Comparison of ENCODE assay signal across 1 cellular context in the genomic region with DNA sequence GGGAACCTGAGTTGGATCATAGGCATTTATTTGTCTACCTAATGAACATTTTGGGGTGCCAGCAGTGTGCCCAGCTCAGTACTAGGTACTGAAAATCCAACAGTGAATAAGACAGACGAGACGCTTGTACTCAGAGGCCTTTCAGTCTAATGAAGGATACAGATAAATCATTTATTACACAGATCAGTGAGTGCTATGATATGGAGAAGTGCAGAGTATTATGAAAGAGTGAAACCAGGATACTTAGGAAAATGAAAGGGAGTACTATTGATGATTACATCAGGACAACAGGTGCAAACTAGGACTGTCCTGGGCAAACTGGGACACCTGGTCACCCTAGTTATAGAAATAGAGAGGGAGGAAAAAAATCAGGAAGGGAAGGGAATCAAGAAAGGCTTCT.
TF ChIP-seq lines count a peak whose summit lies in the region.

No MANE protein-coding gene starts in this region.

TF ChIP-seq in GM23338, 12 proteins besides CTCF, POLR2A, EP300 and RAD21 (continued from another document):
- TF ChIP-seq, protein P1, sequence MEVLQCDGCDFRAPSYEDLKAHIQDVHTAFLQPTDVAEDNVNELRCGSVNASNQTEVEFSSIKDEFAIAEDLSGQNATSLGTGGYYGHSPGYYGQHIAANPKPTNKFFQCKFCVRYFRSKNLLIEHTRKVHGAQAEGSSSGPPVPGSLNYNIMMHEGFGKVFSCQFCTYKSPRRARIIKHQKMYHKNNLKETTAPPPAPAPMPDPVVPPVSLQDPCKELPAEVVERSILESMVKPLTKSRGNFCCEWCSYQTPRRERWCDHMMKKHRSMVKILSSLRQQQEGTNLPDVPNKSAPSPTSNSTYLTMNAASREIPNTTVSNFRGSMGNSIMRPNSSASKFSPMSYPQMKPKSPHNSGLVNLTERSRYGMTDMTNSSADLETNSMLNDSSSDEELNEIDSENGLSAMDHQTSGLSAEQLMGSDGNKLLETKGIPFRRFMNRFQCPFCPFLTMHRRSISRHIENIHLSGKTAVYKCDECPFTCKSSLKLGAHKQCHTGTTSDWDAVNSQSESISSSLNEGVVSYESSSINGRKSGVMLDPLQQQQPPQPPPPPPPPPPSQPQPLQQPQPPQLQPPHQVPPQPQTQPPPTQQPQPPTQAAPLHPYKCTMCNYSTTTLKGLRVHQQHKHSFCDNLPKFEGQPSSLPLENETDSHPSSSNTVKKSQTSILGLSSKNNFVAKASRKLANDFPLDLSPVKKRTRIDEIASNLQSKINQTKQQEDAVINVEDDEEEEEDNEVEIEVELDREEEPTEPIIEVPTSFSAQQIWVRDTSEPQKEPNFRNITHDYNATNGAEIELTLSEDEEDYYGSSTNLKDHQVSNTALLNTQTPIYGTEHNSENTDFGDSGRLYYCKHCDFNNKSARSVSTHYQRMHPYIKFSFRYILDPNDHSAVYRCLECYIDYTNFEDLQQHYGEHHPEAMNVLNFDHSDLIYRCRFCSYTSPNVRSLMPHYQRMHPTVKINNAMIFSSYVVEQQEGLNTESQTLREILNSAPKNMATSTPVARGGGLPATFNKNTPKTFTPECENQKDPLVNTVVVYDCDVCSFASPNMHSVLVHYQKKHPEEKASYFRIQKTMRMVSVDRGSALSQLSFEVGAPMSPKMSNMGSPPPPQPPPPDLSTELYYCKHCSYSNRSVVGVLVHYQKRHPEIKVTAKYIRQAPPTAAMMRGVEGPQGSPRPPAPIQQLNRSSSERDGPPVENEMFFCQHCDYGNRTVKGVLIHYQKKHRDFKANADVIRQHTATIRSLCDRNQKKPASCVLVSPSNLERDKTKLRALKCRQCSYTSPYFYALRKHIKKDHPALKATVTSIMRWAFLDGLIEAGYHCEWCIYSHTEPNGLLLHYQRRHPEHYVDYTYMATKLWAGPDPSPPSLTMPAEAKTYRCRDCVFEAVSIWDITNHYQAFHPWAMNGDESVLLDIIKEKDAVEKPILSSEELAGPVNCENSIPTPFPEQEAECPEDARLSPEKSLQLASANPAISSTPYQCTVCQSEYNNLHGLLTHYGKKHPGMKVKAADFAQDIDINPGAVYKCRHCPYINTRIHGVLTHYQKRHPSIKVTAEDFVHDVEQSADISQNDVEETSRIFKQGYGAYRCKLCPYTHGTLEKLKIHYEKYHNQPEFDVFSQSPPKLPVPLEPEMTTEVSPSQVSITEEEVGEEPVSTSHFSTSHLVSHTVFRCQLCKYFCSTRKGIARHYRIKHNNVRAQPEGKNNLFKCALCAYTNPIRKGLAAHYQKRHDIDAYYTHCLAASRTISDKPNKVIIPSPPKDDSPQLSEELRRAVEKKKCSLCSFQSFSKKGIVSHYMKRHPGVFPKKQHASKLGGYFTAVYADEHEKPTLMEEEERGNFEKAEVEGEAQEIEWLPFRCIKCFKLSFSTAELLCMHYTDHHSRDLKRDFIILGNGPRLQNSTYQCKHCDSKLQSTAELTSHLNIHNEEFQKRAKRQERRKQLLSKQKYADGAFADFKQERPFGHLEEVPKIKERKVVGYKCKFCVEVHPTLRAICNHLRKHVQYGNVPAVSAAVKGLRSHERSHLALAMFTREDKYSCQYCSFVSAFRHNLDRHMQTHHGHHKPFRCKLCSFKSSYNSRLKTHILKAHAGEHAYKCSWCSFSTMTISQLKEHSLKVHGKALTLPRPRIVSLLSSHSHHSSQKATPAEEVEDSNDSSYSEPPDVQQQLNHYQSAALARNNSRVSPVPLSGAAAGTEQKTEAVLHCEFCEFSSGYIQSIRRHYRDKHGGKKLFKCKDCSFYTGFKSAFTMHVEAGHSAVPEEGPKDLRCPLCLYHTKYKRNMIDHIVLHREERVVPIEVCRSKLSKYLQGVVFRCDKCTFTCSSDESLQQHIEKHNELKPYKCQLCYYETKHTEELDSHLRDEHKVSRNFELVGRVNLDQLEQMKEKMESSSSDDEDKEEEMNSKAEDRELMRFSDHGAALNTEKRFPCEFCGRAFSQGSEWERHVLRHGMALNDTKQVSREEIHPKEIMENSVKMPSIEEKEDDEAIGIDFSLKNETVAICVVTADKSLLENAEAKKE (CRISPR knock-in tag; IDR thresholded peaks at IDR 0.05), result no peak
- TF ChIP-seq CREB1 (CRISPR knock-in tag; IDR thresholded peaks at IDR 0.05; ENCODE audit: low read depth), result no peak
- TF ChIP-seq ETS1 (IDR thresholded peaks at IDR 0.05), result no peak
- no peak for TF ChIP-seq ZNF114 (CRISPR knock-in tag; IDR thresholded peaks at IDR 0.05)
- no peak for TF ChIP-seq NANOG (IDR thresholded peaks at IDR 0.05; ENCODE audit: borderline replicate concordance)
- no peak for TF ChIP-seq STAT1 (IDR thresholded peaks at IDR 0.05; ENCODE audit: unreplicated experiment)
- TF ChIP-seq ZNF331 (CRISPR knock-in tag; IDR thresholded peaks at IDR 0.05; ENCODE audit: low read depth), result no peak
- no peak for TF ChIP-seq EZH2phosphoT487 (IDR thresholded peaks at IDR 0.05; ENCODE audit: unreplicated experiment)
